Comparison of ENCODE assay signal across 8 cellular contexts in genomic region chr2:43158259-43158880, GRCh38.
A peak's percentile ranks its signal among the peaks of the same experiment; 100 is the strongest.
DNase-seq lines count a peak whose midpoint lies in the region; ATAC-seq, FAIRE-seq and TF ChIP-seq lines count a peak whose summit lies in the region.

No MANE protein-coding gene starts in this region.

- H3K9me3 ChIP-seq in HCT116 (ENCODE audit: control insufficient read depth in 1 of 2, insufficient read depth in 1 of 2, low read depth in 1 of 2, low read length in 2 of 2) (no peaks in the 10 kb centered on the region), small intestine (ENCODE audit: control insufficient read depth, low read depth) (no peaks in the 10 kb centered on the region)

- no peak for TF ChIP-seq CTCF in HCT116 (IDR thresholded peaks at IDR 0.05 in 2 of 3, conservative IDR thresholded peaks at IDR 0.05 in 1 of 3; ENCODE audit: borderline replicate concordance in 1 of 3, insufficient read depth in 1 of 3, low read depth in 2 of 3, low read length in 2 of 3)

- in situ Hi-C loops in Caki2 (cut with HindIII; ENCODE audit: low pct_unique_long_range_greater_than_20kb, low sequenced_read_pairs), result no loop called here

- 5 to 33% (median 16%) methylated on average over 11 of the region's 11 CpGs for WGBS in small intestine, 3 donors

- H3K27ac ChIP-seq in HCT116 (ENCODE audit: low read depth, low read length) (peak overlapping the region; percentile 51), small intestine (ENCODE audit: low read depth in 1 of 2, low read length in 1 of 2) (peak overlapping the region; percentile 97 to 99)

- H3K4me3 ChIP-seq in HCT116 (replicated peaks in 1 of 2; ENCODE audit: low read depth in 1 of 2, low read length in 2 of 2), result peak overlapping the region in 1 of 2 experiments; percentile 16; a peak in 1 of 4 replicates
- H3K4me3 ChIP-seq in small intestine (ENCODE audit: low read depth in 1 of 2, low read length in 2 of 2), result no peak overlapping the region

- DNase-seq in Caki2 (ENCODE audit: low read depth), result peak; percentile 84
- DNase-seq in HCT116 (ENCODE audit: low read depth, low spot score), result peak; percentile 19
- DNase-seq in NOMO-1 treated with dmso at 0.1 percent for 144 hours (lab: John Stamatoyannopoulos, UW; ENCODE audit: unreplicated experiment), result peak; percentile 86
- peak; percentile 50 for DNase-seq in activated naive CD4-positive, alpha-beta T cell treated with anti-CD3 and anti-CD28 coated beads, Interleukin-2, amount 50 U/mL, for 16 hours
- DNase-seq in left ventricle myocardium superior, result peak; percentile 73
- DNase-seq in small intestine, result peak; percentile 86
- DNase-seq in NCI-H526 (lab: John Stamatoyannopoulos, UW), result no peak
- no peak for DNase-seq in NCI-H187 (lab: John Stamatoyannopoulos, UW)

- BruUV-seq in HCT116 (replicated peaks; lab: Mats Ljungman, UMichigan), result no TSS peak

- H3K4me1 ChIP-seq in HCT116 (ENCODE audit: control insufficient read depth in 1 of 2, insufficient read depth in 2 of 2, low read length in 2 of 2) (peaks cover 30 to 49% of the 10 kb centered on the region in 2 experiments), small intestine (ENCODE audit: control insufficient read depth in 2 of 2, insufficient read depth in 1 of 2, low read depth in 1 of 2, low read length in 1 of 2) (peaks cover 9 to 11% of the 10 kb centered on the region in 2 donors)

- peak overlapping the region; percentile 28 for H3K9ac ChIP-seq in HCT116 (ENCODE audit: low read length)

- intact Hi-C loops in HCT116 (cut with micrococcal nuclease) (no loop called here), left ventricle myocardium superior (cut with micrococcal nuclease) (no loop called here)

- no peak for TF ChIP-seq RAD21 in HCT116 (IDR thresholded peaks at IDR 0.05; ENCODE audit: low read depth)

- TF ChIP-seq POLR2A in HCT116 (IDR thresholded peaks at IDR 0.05; ENCODE audit: borderline replicate concordance, extremely low read depth, insufficient read depth, insufficient read length), result no peak

- H3K79me2 ChIP-seq in HCT116 (ENCODE audit: insufficient read depth, low read length), result no peaks in the 10 kb centered on the region

- peak overlapping the region; percentile 76 for H3K4me2 ChIP-seq in HCT116 (ENCODE audit: low read length)

- no peaks in the 10 kb centered on the region for H4K20me1 ChIP-seq in HCT116 (ENCODE audit: insufficient read depth)

- H3K27me3 ChIP-seq in HCT116 (ENCODE audit: insufficient read depth, low read length) (no peaks in the 10 kb centered on the region), small intestine (ENCODE audit: control insufficient read depth in 2 of 2, insufficient read depth in 2 of 2, low read length in 2 of 2) (no peaks in the 10 kb centered on the region)

- H3K36me3 ChIP-seq in HCT116 (ENCODE audit: control insufficient read depth in 1 of 2, insufficient read depth in 2 of 2, low read length in 2 of 2), result no peaks in the 10 kb centered on the region
- no peaks in the 10 kb centered on the region for H3K36me3 ChIP-seq in small intestine (ENCODE audit: control insufficient read depth in 2 of 2, insufficient read depth in 2 of 2, low read length in 2 of 2)

- RAD21 ChIA-PET in HCT116 (lab: Charles Lee; ENCODE audit: low non-redundant PET in 1 of 2, low total read pairs in 2 of 2, uncharacterized antibody in 2 of 2, unreplicated experiment in 2 of 2), result no interaction called here

- no peaks in the 10 kb centered on the region for H3K9me2 ChIP-seq in HCT116 (ENCODE audit: insufficient read depth)

- CTCF ChIA-PET in HCT116 (lab: Charles Lee), result interaction anchor here (2.5 kb wide), 1 partner anchor 11 kb away, joined by 7 read pairs; no protein-coding TSS in a partner anchor

- peak overlapping the region; percentile 58 for H2AFZ ChIP-seq in HCT116 (ENCODE audit: low read depth, low read length, poor library complexity, severe bottlenecking)

- peak; percentile 72 for ATAC-seq in HCT116
- ATAC-seq in left ventricle myocardium superior, result peak; percentile 48

- no peak for FAIRE-seq in small intestine (lab: Jason Lieb, UNC)

- POLR2A ChIA-PET in HCT116 (lab: Charles Lee), result interaction anchor here (0.6 to 1.0 kb wide), 3 partner anchors 11 to 68 kb away, joined by 3 to 4 read pairs (median 4); partner anchors contain the start of gene ZFP36L2

TF ChIP-seq in HCT116, 20 proteins besides CTCF, POLR2A, EP300 and RAD21:
- TF ChIP-seq CBX3 (IDR thresholded peaks at IDR 0.05; ENCODE audit: low read depth) (no peak), ZNF274 (IDR thresholded peaks at IDR 0.05; ENCODE audit: low read depth, low read length) (no peak), TCF7L2 (IDR thresholded peaks at IDR 0.05; ENCODE audit: borderline replicate concordance, extremely low read depth, insufficient read depth, insufficient read length) (no peak), SRF (IDR thresholded peaks at IDR 0.05; ENCODE audit: low read depth) (no peak), ATF3 (IDR thresholded peaks at IDR 0.05) (no peak), ZFX (IDR thresholded peaks at IDR 0.05) (0 out of 2 replicates have a peak, but pooled peaks have one; percentile 26), SP1 (IDR thresholded peaks at IDR 0.05; ENCODE audit: low read depth) (peak; percentile 52), JUND (IDR thresholded peaks at IDR 0.05) (no peak; the same call in 1 of the 2 replicates), CEBPB (IDR thresholded peaks at IDR 0.05; ENCODE audit: low read depth) (no peak), EZH2phosphoT487 (IDR thresholded peaks at IDR 0.05; ENCODE audit: borderline replicate concordance) (no peak), POLR2AphosphoS5 (IDR thresholded peaks at IDR 0.05; ENCODE audit: low read depth, low read length) (peak; percentile 30; the same call in 1 of the 2 replicates), MAX (IDR thresholded peaks at IDR 0.05) (peak; percentile 40; the same call in 1 of the 2 replicates), SIN3A (IDR thresholded peaks at IDR 0.05; ENCODE audit: low read depth) (no peak), EGR1 (IDR thresholded peaks at IDR 0.05; ENCODE audit: low read depth) (peak; percentile 79), REST (IDR thresholded peaks at IDR 0.05; ENCODE audit: low read depth) (no peak), FOSL1 (IDR thresholded peaks at IDR 0.05; ENCODE audit: low read depth) (peak; percentile 72), YY1 (IDR thresholded peaks at IDR 0.05; ENCODE audit: extremely low read depth, insufficient replicate concordance, low read depth, low read length) (no peak), ZBTB33 (IDR thresholded peaks at IDR 0.05; ENCODE audit: extremely low read depth, insufficient replicate concordance, low read length) (no peak), ELF1 (IDR thresholded peaks at IDR 0.05; ENCODE audit: borderline replicate concordance, low read depth) (no peak; the same call in 1 of the 2 replicates), EZH2 (IDR thresholded peaks at IDR 0.05) (no peak)
TF ChIP-seq in HCT116: peak in this region for 6.

Comparison
In these comparisons a context has a peak if more than half of its experiments do, and no peak if none do; other contexts are left out.
1. DNase-seq: peak in Caki2 (single experiment), HCT116 (single experiment), NOMO-1 treated with dmso at 0.1 percent for 144 hours (single experiment), activated naive CD4-positive, alpha-beta T cell treated with anti-CD3 and anti-CD28 coated beads, Interleukin-2, amount 50 U/mL, for 16 hours (single experiment), left ventricle myocardium superior (single experiment) and small intestine (single experiment); none in NCI-H526 (0 of 2) and NCI-H187 (0 of 2).